11 cellular contexts compared by ENCODE assay signal in genomic region chr5:119808024-119808423, GRCh38.
"Had no signal": no experiment of that assay in that cellular context is flagged by ENCODE, and none has a peak within 500 bp of the region (broad histone marks: within the 10 kb centered on the region; RNA-seq: fewer than 3 reads in every experiment).

No MANE protein-coding gene starts in this region.

- H2AFZ ChIP-seq: GM23248, GM23338 had no signal

- H3K27ac ChIP-seq: GM23248 had no signal

- H3K4me3 ChIP-seq: GM23248, GM23338, HAP-1 had no signal

- DNase-seq: GM23248, GOT3, H7, H9, HCEC 1CT, HFFc6 had no signal

- FAIRE-seq: H1, H54 had no signal

- H3K36me3 ChIP-seq: HAP-1 had no signal

- H3K4me2 ChIP-seq: GM23338 had no signal

- ATAC-seq: HCT116 had no signal

- H3K4me1 ChIP-seq: HAP-1 had no signal

- H3K9ac ChIP-seq: GM23248 had no signal
